In genomic region chr12:15856097-15856982, GRCh38 we compare ENCODE assay signal across 8 cellular contexts. TPM values are rescaled to one million over a fixed set of nuclear protein-coding genes. Genes with fewer than 3 reads are reported as not detected.
DNase-seq lines count a peak whose midpoint lies in the region; ATAC-seq and TF ChIP-seq lines count a peak whose summit lies in the region.

No MANE protein-coding gene starts in this region.

- H3K4me1 Mint-ChIP-seq in activated T-cell treated with anti-CD3 and anti-CD28 coated beads, Interleukin-2, amount 50 U/mL, for 24 hours (ENCODE audit: low read depth), result no peaks in the 10 kb centered on the region

- intact Hi-C loops in PC-3 (cut with micrococcal nuclease), result loop anchor here (1.0 to 10.0 kb wide), 5 partner anchors 69 to 582 kb away; partner anchors contain the start of gene EPS8

- no peaks in the 10 kb centered on the region for H3K27me3 ChIP-seq in PC-3 (ENCODE audit: low read length)

- H3K36me3 ChIP-seq in PC-3 (ENCODE audit: low read depth, low read length), result no peaks in the 10 kb centered on the region

- H4K20me1 ChIP-seq in PC-3 (ENCODE audit: low read length), result no peaks in the 10 kb centered on the region

- peak overlapping the region; percentile 73 for H3K4me2 ChIP-seq in PC-3 (ENCODE audit: low read length)

- peaks cover 6% of the 10 kb centered on the region for H3K27me3 Mint-ChIP-seq in activated T-cell treated with anti-CD3 and anti-CD28 coated beads, Interleukin-2, amount 50 U/mL, for 24 hours

- H3K27ac Mint-ChIP-seq in activated T-cell treated with anti-CD3 and anti-CD28 coated beads, Interleukin-2, amount 50 U/mL, for 24 hours, result no peak overlapping the region

- H3K9ac ChIP-seq in PC-3 (ENCODE audit: low read length), result peak overlapping the region; percentile 65

- no TSS peak for BruUV-seq in PC-3 (replicated peaks; lab: Mats Ljungman, UMichigan)

- no peaks in the 10 kb centered on the region for H3K9me2 ChIP-seq in PC-3 (replicated peaks; ENCODE audit: low read length)

- DNase-seq in activated T-cell treated with anti-CD3 and anti-CD28 coated beads for 24 hours (ENCODE audit: low read depth) (peak; percentile 36), PC-3 (peak; percentile 81), astrocyte of the hippocampus (ENCODE audit: low read depth, low spot score) (peak; percentile 80), iPS DF 19.7 (ENCODE audit: low read depth, low spot score) (peak; percentile 12)
- no peak for DNase-seq in activated T-cell treated with anti-CD3 and anti-CD28 coated beads, Interleukin-2, amount 50 U/mL, for 24 hours
- DNase-seq in stimulated activated CD4-positive, alpha-beta T cell treated with anti-CD3 and anti-CD28 coated beads, Interleukin-2, amount 100 ng/mL, for 24 hours, result peak; percentile 10 to 49

- H3K27ac ChIP-seq in PC-3 (ENCODE audit: low read length), result peak overlapping the region; percentile 77

- no peaks in the 10 kb centered on the region for H3K9me3 ChIP-seq in PC-3 (ENCODE audit: low read length)

- peaks cover 16% of the 10 kb centered on the region for H3K4me1 ChIP-seq in PC-3 (ENCODE audit: insufficient read depth, low read length)

- peak; percentile 64 for TF ChIP-seq CTCF in PC-3 (conservative IDR thresholded peaks at IDR 0.05; ENCODE audit: low read depth, low read length)

- no peaks in the 10 kb centered on the region for H3K36me3 Mint-ChIP-seq in activated T-cell treated with anti-CD3 and anti-CD28 coated beads, Interleukin-2, amount 50 U/mL, for 24 hours (ENCODE audit: low read depth)

- no peaks in the 10 kb centered on the region for H3K79me2 ChIP-seq in PC-3 (ENCODE audit: low read length)

- CTCF ChIA-PET in PC-3 (lab: Charles Lee), result interaction anchor here (0.6 to 2.1 kb wide), 4 partner anchors 43 to 324 kb away, joined by 3 to 7 read pairs (median 4); no protein-coding TSS in a partner anchor

- no peaks in the 10 kb centered on the region for H3K9me3 Mint-ChIP-seq in activated T-cell treated with anti-CD3 and anti-CD28 coated beads, Interleukin-2, amount 50 U/mL, for 24 hours

- no peak overlapping the region for H3K4me3 Mint-ChIP-seq in activated T-cell treated with anti-CD3 and anti-CD28 coated beads, Interleukin-2, amount 50 U/mL, for 24 hours

- 0 out of 2 replicates have a peak overlapping the region, but pooled peaks have one; percentile 40 for H2AFZ ChIP-seq in PC-3 (ENCODE audit: low read length)

- peak overlapping the region; percentile 48; the same call in 1 of the 2 replicates for H3K4me3 ChIP-seq in PC-3 (ENCODE audit: low read length)

- ATAC-seq in HG03342 (IDR thresholded peaks at IDR 0.05; ENCODE audit: unreplicated experiment) (peak; percentile 60), PC-3 (peak; percentile 54), HG03520 (IDR thresholded peaks at IDR 0.05; ENCODE audit: unreplicated experiment) (no peak)

- H3F3A ChIP-seq in PC-3 (ENCODE audit: low read length, unreplicated experiment), result no peaks in the 10 kb centered on the region

- POLR2A ChIA-PET in PC-3 (lab: Charles Lee; ENCODE audit: unreplicated experiment), result no interaction called here

RNA-seq across cellular contexts. Expression of gene STRAP, which starts 25.8 kb away (rescaled TPM):
- 64.8 and 80.4 TPM in 2 replicates for total RNA-seq in PC-3 (2014; rRNA removed)

RNA-seq across cellular contexts. Expression of gene DERA, which starts 54.8 kb away (rescaled TPM):
- total RNA-seq in PC-3 (2014; rRNA removed), result 34.6 and 49.4 TPM in 2 replicates
